In genomic region chr2:181879295-181879694, GRCh38 we compare ENCODE assay signal across 25 cellular contexts.
"Had no signal": no experiment of that assay in that cellular context is flagged by ENCODE, and none has a peak within 500 bp of the region (broad histone marks: within the 10 kb centered on the region; RNA-seq: fewer than 3 reads in every experiment).

No MANE protein-coding gene starts in this region.

- H3K79me2 ChIP-seq: hepatocyte had no signal

- H3K4me1 ChIP-seq: colonic mucosa, esophagus muscularis mucosa, esophagus squamous epithelium, gastrocnemius medialis had no signal

- H3K36me3 ChIP-seq: colonic mucosa, esophagus muscularis mucosa, esophagus squamous epithelium, gastrocnemius medialis, gastroesophageal sphincter, heart left ventricle, heart right ventricle had no signal

- H3K27ac ChIP-seq: colonic mucosa, coronary artery, dorsolateral prefrontal cortex, epithelial cell of prostate, esophagus muscularis mucosa, esophagus squamous epithelium, gastrocnemius medialis, gastroesophageal sphincter, heart left ventricle, heart right ventricle, hepatocyte had no signal

- H2AFZ ChIP-seq: hepatocyte had no signal

- H3K4me2 ChIP-seq: hepatocyte had no signal

- H3K4me3 ChIP-seq: colonic mucosa, coronary artery, dorsolateral prefrontal cortex, esophagus muscularis mucosa, esophagus squamous epithelium, gastrocnemius medialis, gastroesophageal sphincter, heart left ventricle, heart right ventricle, hepatocyte had no signal

- H3K27me3 ChIP-seq: colonic mucosa, dorsolateral prefrontal cortex, esophagus muscularis mucosa, esophagus squamous epithelium, foreskin keratinocyte, gastrocnemius medialis, gastroesophageal sphincter, heart left ventricle, heart right ventricle, hepatocyte had no signal

- ATAC-seq: effector memory CD8-positive, alpha-beta T cell; esophagus mucosa; foreskin keratinocyte; gastrocnemius medialis; gastroesophageal sphincter; heart left ventricle; heart right ventricle had no signal

- DNase-seq: colonic mucosa; cortex of kidney; dermis blood vessel endothelial cell; dorsolateral prefrontal cortex; effector CD4-positive, alpha-beta T cell; effector CD8-positive, alpha-beta T cell; effector memory CD4-positive, alpha-beta T cell; effector memory CD8-positive, alpha-beta T cell; endodermal cell; erythroblast; esophagus squamous epithelium; foreskin fibroblast; foreskin keratinocyte; foreskin melanocyte; gastrocnemius medialis; glutamatergic neuron; head of caudate nucleus; heart left ventricle; heart right ventricle had no signal

- H3K9me3 ChIP-seq: colonic mucosa, esophagus muscularis mucosa, esophagus squamous epithelium, gastrocnemius medialis, gastroesophageal sphincter, heart left ventricle, heart right ventricle had no signal
